ENCODE assay signal across 1 cellular context in the genomic region with DNA sequence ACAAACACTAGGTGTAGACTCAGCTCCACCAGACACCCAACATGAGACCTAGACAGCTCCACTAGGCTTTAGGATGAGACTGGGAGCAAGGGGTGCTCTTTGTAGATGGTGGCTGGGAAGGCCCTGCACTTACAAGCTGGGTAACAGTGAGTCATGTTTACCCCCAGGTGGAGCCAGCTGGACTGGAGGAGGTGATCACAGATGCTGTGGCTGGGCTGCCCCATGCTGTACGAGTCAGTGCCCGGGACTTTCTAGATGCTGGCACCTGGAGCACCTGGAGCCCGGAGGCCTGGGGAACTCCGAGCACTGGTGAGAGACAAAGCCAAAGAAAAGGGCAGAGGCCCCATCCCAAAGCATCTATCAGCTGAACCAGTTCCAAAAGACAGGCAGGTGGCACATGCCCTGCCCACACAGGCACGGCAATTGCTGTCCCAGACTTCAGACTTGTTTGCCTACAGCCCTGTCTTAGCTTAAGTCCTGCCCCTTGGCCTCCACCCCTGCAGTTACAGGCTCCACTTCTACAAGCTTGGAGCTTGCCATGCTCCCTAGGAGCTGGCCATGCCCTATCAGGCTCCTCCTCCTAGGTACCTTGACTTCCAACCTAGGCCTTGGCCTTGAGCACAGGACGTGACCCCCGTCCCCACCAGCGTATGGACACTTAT.
TF ChIP-seq lines count a peak whose summit lies in the region.

No MANE protein-coding gene starts in this region.

TF ChIP-seq in GM12878, 131 proteins besides CTCF, POLR2A, EP300 and RAD21:
- TF ChIP-seq TCF3 (IDR thresholded peaks at IDR 0.05; ENCODE audit: borderline replicate concordance, insufficient read depth, low read depth, low read length) (0 out of 2 replicates have a peak, but pooled peaks have one; percentile 63), ZBTB40 (IDR thresholded peaks at IDR 0.05; ENCODE audit: borderline replicate concordance) (no peak)
TF ChIP-seq in GM12878: peak in this region for 1.
